In the genomic region with DNA sequence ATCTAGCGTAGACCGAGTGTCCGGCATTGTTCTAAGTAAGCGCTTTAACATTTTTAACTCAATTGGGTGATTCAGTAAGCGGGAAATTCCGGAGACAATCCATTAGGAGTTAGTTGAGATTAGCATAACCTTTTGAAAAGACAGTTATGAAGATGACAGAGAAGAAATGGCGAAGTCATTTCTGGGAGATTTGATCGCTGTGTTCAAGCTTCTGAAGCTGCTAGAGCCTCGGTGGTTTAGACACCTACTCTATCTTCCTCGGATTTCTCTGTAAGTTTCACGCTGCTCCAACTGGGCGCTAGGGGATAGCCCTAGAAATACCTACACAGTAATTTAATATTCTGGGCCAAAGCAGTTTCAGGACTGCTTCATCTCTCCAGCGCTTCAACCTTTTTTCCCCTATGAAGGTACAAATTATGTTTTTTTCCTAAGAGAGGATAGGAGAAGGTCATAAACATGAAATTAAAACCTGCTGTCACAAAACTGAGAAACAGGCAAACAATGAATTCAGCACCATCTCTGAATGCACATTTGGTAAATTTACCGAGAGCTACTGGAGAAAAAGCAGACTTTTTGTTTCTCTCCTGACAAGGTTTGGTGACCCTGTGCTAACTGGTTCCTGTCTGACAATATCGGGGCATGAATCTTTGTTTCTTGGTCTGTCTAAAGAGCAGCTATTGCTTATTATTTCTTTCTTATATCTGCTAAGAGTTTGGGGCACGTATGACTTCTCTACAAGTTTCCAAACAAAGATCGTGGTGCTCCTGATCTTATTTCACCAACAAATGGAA, we compare ENCODE assay signal across 8 cellular contexts. TPM values are rescaled to one million over a fixed set of nuclear protein-coding genes. Genes with fewer than 3 reads are reported as not detected.
A peak's percentile ranks its signal among the peaks of the same experiment; 100 is the strongest.
DNase-seq lines count a peak whose midpoint lies in the region; ATAC-seq, FAIRE-seq and TF ChIP-seq lines count a peak whose summit lies in the region.

No MANE protein-coding gene starts in this region.

- peak overlapping the region; percentile 97 to 100 (median 99) for H3K27ac Mint-ChIP-seq in IgD-negative memory B cell

- peak overlapping the region; percentile 92 to 98 (median 96) for H3K4me3 Mint-ChIP-seq in IgD-negative memory B cell

- H3K9me3 Mint-ChIP-seq in IgD-negative memory B cell = peaks cover 0 to 11% (median 0%) of the 10 kb centered on the region in 3 donors

- H3K4me3 ChIP-seq in endothelial cell of umbilical vein (replicated peaks in 1 of 3; ENCODE audit: insufficient read depth in 1 of 3, low read depth in 1 of 3, low read length in 3 of 3) (peak overlapping the region; percentile 44 to 82 (median 60)), muscle layer of colon (ENCODE audit: low read depth in 1 of 2, low read length in 2 of 2) (peak overlapping the region; percentile 18 to 88)

- H3K9me3 ChIP-seq in endothelial cell of umbilical vein (replicated peaks; ENCODE audit: control insufficient read depth, insufficient read depth, low read length) (no peaks in the 10 kb centered on the region), muscle layer of colon (ENCODE audit: low read length) (no peaks in the 10 kb centered on the region)

- no peak for FAIRE-seq in endothelial cell of umbilical vein (lab: Jason Lieb, UNC)

- H3K36me3 ChIP-seq in endothelial cell of umbilical vein (ENCODE audit: control insufficient read depth in 2 of 2, extremely low read depth in 1 of 2, insufficient read depth in 2 of 2, low read length in 2 of 2) (no peaks in the 10 kb centered on the region), muscle layer of colon (ENCODE audit: insufficient read depth, low read length) (no peaks in the 10 kb centered on the region)

- H3K9ac ChIP-seq in endothelial cell of umbilical vein (replicated peaks; ENCODE audit: extremely low read depth, insufficient read depth, low read length) (peak overlapping the region; percentile 85), muscle layer of colon (ENCODE audit: low read length) (peak overlapping the region; percentile 22)

- POLR2A ChIA-PET in endothelial cell of umbilical vein (lab: Charles Lee) = no interaction called here

- H3K27ac ChIP-seq in endothelial cell of umbilical vein (ENCODE audit: insufficient read depth, low read depth, low read length) (peak overlapping the region; percentile 42), muscle layer of colon (ENCODE audit: low read depth, low read length) (peak overlapping the region; percentile 5)

- H3K27me3 Mint-ChIP-seq in IgD-negative memory B cell = peaks cover 25% of the 10 kb centered on the region

- H3K9me1 ChIP-seq in endothelial cell of umbilical vein (replicated peaks; ENCODE audit: control insufficient read depth, extremely low read depth, insufficient read depth, low read length) = no peaks in the 10 kb centered on the region

- peaks cover 30 to 41% (median 36%) of the 10 kb centered on the region in 3 donors for H3K4me1 Mint-ChIP-seq in IgD-negative memory B cell

- no peak for TF ChIP-seq POLR2A in endothelial cell of umbilical vein (IDR thresholded peaks at IDR 0.05; ENCODE audit: low read depth, low read length)

- ATAC-seq in GM18909 (IDR thresholded peaks at IDR 0.05; ENCODE audit: poor library complexity, unreplicated experiment) (no peak), HG02870 (IDR thresholded peaks at IDR 0.05; ENCODE audit: unreplicated experiment) (no peak)

- H3K79me2 ChIP-seq in endothelial cell of umbilical vein (ENCODE audit: control insufficient read depth, insufficient read depth, low read length) = no peaks in the 10 kb centered on the region

- no TSS peak for BruUV-seq in endothelial cell of umbilical vein (replicated peaks; lab: Mats Ljungman, UMichigan)

- peaks cover 19% of the 10 kb centered on the region for H3K4me1 ChIP-seq in endothelial cell of umbilical vein (ENCODE audit: control insufficient read depth, extremely low read depth, insufficient read depth, low read length)
- no peaks in the 10 kb centered on the region for H3K4me1 ChIP-seq in muscle layer of colon (ENCODE audit: insufficient read depth, low read length)

- dilution Hi-C loops in endothelial cell of umbilical vein (cut with MboI; ENCODE audit: extremely low pct_ligation_motif_present, low sequenced_read_pairs) = no loop called here

- peak overlapping the region; percentile 59 for H2AFZ ChIP-seq in endothelial cell of umbilical vein (ENCODE audit: low read depth, low read length)

- peak in 1 of 2 donors; percentile 17 for TF ChIP-seq CTCF in endothelial cell of umbilical vein (IDR thresholded peaks at IDR 0.05; ENCODE audit: extremely low read depth in 1 of 2, insufficient read depth in 1 of 2, low read depth in 1 of 2, low read length in 2 of 2)

- intact Hi-C loops in endothelial cell of umbilical vein (cut with micrococcal nuclease) = loop anchor here (1.0 to 10.0 kb wide), 11 partner anchors 29 to 1508 kb away; a partner anchor contains a TSS

- DNase-seq in EL = peak; percentile 74
- peak; percentile 59 for DNase-seq in SW480 (ENCODE audit: low spot score)
- no peak for DNase-seq in endothelial cell of umbilical vein (ENCODE audit: low read depth, low spot score)
- no peak for DNase-seq in NCI-H2196 (lab: John Stamatoyannopoulos, UW; ENCODE audit: unreplicated experiment)

- no peaks in the 10 kb centered on the region for H4K20me1 ChIP-seq in endothelial cell of umbilical vein (replicated peaks; ENCODE audit: control insufficient read depth, extremely low read depth, insufficient read depth, low read length)

- peak overlapping the region; percentile 76 for H3K4me2 ChIP-seq in endothelial cell of umbilical vein (ENCODE audit: insufficient read depth, low read length)

- CTCF ChIA-PET in endothelial cell of umbilical vein (lab: Charles Lee) = interaction anchor here (0.9 to 7.1 kb wide), 9 partner anchors 13 to 334 kb away, joined by 3 to 56 read pairs (median 3); a partner anchor contains a TSS

- H3K36me3 Mint-ChIP-seq in IgD-negative memory B cell = peaks cover 6% of the 10 kb centered on the region

- H3K27me3 ChIP-seq in endothelial cell of umbilical vein (ENCODE audit: control insufficient read depth in 2 of 2, insufficient read depth in 2 of 2, low read length in 2 of 2) = no peaks in the 10 kb centered on the region
- H3K27me3 ChIP-seq in muscle layer of colon (ENCODE audit: control insufficient read depth in 1 of 2, insufficient read depth in 2 of 2, low read length in 2 of 2) = peaks cover 0 to 7% of the 10 kb centered on the region in 2 donors

TF ChIP-seq in endothelial cell of umbilical vein, 7 proteins besides CTCF, POLR2A, EP300 and RAD21:
- TF ChIP-seq EZH2 (IDR thresholded peaks at IDR 0.05; ENCODE audit: borderline replicate concordance, low read depth, low read length, severe bottlenecking) = no peak
- TF ChIP-seq GATA2 (IDR thresholded peaks at IDR 0.05; ENCODE audit: insufficient read depth, insufficient read length, low read depth, low read length) = no peak
- TF ChIP-seq, protein P1, sequence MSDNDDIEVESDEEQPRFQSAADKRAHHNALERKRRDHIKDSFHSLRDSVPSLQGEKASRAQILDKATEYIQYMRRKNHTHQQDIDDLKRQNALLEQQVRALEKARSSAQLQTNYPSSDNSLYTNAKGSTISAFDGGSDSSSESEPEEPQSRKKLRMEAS (IDR thresholded peaks at IDR 0.05; ENCODE audit: insufficient read depth, insufficient read length) = no peak
- no peak for TF ChIP-seq JUN (IDR thresholded peaks at IDR 0.05; ENCODE audit: borderline replicate concordance, insufficient read depth, insufficient read length, low read depth)
- TF ChIP-seq MYC (IDR thresholded peaks at IDR 0.05; ENCODE audit: low read depth, low read length) = no peak
- no peak for TF ChIP-seq FOS (IDR thresholded peaks at IDR 0.05; ENCODE audit: borderline replicate concordance, insufficient read depth, low read length)
- TF ChIP-seq POLR2AphosphoS5 (IDR thresholded peaks at IDR 0.05; ENCODE audit: insufficient read depth, low read depth, low read length) = no peak

RNA-seq across cellular contexts. Expression of a gene that starts 22.4 kb away (rescaled TPM):
- polyA plus RNA-seq in IgD-negative memory B cell = not detected
- total RNA-seq in endothelial cell of umbilical vein = 0.35 and 0.55 TPM in 2 replicates
- polyA plus RNA-seq in endothelial cell of umbilical vein = 0.26 and 0.33 TPM in 2 replicates
- polyA plus RNA-seq in endothelial cell of umbilical vein (2011; cell fraction: cytosol; rRNA removed) = 0.31 and 0.38 TPM in 2 replicates
- polyA plus RNA-seq in endothelial cell of umbilical vein (2011; cell fraction: nucleus; rRNA removed) = 1.3 TPM in 2 replicates
- 0.50 and 0.95 TPM in 2 replicates for polyA plus RNA-seq in endothelial cell of umbilical vein (2012)
- polyA minus RNA-seq in endothelial cell of umbilical vein = 0.30 and 0.44 TPM in 2 replicates
- polyA minus RNA-seq in endothelial cell of umbilical vein (2011; cell fraction: cytosol; rRNA and poly(A)+ RNA removed) = 0.82 TPM
- 0.24 and 0.29 TPM in 2 replicates for polyA minus RNA-seq in endothelial cell of umbilical vein (2011; cell fraction: nucleus; rRNA and poly(A)+ RNA removed)

RNA-seq across cellular contexts. Expression of a gene that starts 58.9 kb away (rescaled TPM):
- polyA plus RNA-seq in IgD-negative memory B cell = 60.1 TPM
- total RNA-seq in endothelial cell of umbilical vein = 67.5 and 69.2 TPM in 2 replicates
- polyA plus RNA-seq in endothelial cell of umbilical vein = 67.1 and 71.9 TPM in 2 replicates
- 46.7 and 47.8 TPM in 2 replicates for polyA plus RNA-seq in endothelial cell of umbilical vein (2011; cell fraction: cytosol; rRNA removed)
- 101 and 124 TPM in 2 replicates for polyA plus RNA-seq in endothelial cell of umbilical vein (2011; cell fraction: nucleus; rRNA removed)
- polyA plus RNA-seq in endothelial cell of umbilical vein (2012) = 38.5 and 44.5 TPM in 2 replicates
- 97.6 and 98.7 TPM in 2 replicates for polyA minus RNA-seq in endothelial cell of umbilical vein
- 76.8 TPM for polyA minus RNA-seq in endothelial cell of umbilical vein (2011; cell fraction: cytosol; rRNA and poly(A)+ RNA removed)
- polyA minus RNA-seq in endothelial cell of umbilical vein (2011; cell fraction: nucleus; rRNA and poly(A)+ RNA removed) = 57.8 and 68.6 TPM in 2 replicates

Comparison
In these comparisons a context has a peak if more than half of its experiments do, and no peak if none do; other contexts are left out.
1. DNase-seq: peak in EL (single experiment) and SW480 (single experiment); none in endothelial cell of umbilical vein (single experiment) and NCI-H2196 (single experiment).